2 cellular contexts compared by ENCODE assay signal in the genomic region with DNA sequence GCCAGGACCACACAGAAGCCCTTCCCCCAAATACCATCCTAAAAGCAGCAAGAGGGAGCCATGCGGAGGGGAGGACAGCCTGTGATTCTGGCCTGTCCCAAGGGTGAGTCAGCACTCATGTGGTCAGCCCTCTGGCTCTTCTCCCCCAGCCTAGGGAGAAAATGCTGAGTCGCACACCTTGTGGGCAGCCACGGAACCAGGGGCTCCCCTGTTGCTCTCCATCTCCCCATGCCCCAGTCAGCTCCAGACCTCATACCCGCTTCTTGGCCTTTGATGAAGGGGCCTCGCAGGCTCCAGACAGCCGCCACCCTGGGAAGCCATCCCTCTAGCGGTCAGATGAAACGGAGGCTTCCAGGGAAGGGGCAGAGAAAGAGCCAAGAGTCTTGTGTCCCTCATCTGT.
TF ChIP-seq lines count a peak whose summit lies in the region.

No MANE protein-coding gene starts in this region.

TF ChIP-seq in HepG2, 621 proteins besides CTCF, POLR2A, EP300 and RAD21 (continued from another document and continues in another):
- TF ChIP-seq, protein P1, sequence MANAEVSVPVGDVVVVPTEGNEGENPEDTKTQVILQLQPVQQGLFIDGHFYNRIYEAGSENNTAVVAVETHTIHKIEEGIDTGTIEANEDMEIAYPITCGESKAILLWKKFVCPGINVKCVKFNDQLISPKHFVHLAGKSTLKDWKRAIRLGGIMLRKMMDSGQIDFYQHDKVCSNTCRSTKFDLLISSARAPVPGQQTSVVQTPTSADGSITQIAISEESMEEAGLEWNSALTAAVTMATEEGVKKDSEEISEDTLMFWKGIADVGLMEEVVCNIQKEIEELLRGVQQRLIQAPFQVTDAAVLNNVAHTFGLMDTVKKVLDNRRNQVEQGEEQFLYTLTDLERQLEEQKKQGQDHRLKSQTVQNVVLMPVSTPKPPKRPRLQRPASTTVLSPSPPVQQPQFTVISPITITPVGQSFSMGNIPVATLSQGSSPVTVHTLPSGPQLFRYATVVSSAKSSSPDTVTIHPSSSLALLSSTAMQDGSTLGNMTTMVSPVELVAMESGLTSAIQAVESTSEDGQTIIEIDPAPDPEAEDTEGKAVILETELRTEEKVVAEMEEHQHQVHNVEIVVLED (CRISPR knock-in tag; IDR thresholded peaks at IDR 0.05; ENCODE audit: borderline replicate concordance): no peak
- TF ChIP-seq AKAP8 (CRISPR knock-in tag; IDR thresholded peaks at IDR 0.05) (no peak), KLF12 (CRISPR knock-in tag; IDR thresholded peaks at IDR 0.05; ENCODE audit: borderline replicate concordance) (no peak), XRCC5 (optimal IDR thresholded peaks at IDR 0.05; ENCODE audit: low read length) (peak; percentile 21), IKZF4 (CRISPR knock-in tag; IDR thresholded peaks at IDR 0.05; ENCODE audit: borderline replicate concordance, low read depth, not compliant biosample characterization) (no peak), MAFF (IDR thresholded peaks at IDR 0.05; ENCODE audit: low read depth, low read length) (peak; percentile 68), ZNF251 (CRISPR knock-in tag; IDR thresholded peaks at IDR 0.05) (no peak), ELF1 (CRISPR knock-in tag; IDR thresholded peaks at IDR 0.05) (no peak), TAF15 (IDR thresholded peaks at IDR 0.05; ENCODE audit: low read depth, low read length, poor library complexity, severe bottlenecking) (no peak), ZNF296 (CRISPR knock-in tag; conservative IDR thresholded peaks at IDR 0.05) (no peak), MEIS1 (CRISPR knock-in tag; IDR thresholded peaks at IDR 0.05; ENCODE audit: borderline replicate concordance) (no peak), PLRG1 (conservative IDR thresholded peaks at IDR 0.05) (no peak), ZNF543 (CRISPR knock-in tag; IDR thresholded peaks at IDR 0.05) (no peak), ZNF607 (CRISPR knock-in tag; IDR thresholded peaks at IDR 0.05; ENCODE audit: borderline replicate concordance) (no peak)
- TF ChIP-seq, protein P2, sequence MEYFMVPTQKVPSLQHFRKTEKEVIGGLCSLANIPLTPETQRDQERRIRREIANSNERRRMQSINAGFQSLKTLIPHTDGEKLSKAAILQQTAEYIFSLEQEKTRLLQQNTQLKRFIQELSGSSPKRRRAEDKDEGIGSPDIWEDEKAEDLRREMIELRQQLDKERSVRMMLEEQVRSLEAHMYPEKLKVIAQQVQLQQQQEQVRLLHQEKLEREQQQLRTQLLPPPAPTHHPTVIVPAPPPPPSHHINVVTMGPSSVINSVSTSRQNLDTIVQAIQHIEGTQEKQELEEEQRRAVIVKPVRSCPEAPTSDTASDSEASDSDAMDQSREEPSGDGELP (IDR thresholded peaks at IDR 0.05; ENCODE audit: borderline replicate concordance, low read depth): no peak
- TF ChIP-seq, protein P3, sequence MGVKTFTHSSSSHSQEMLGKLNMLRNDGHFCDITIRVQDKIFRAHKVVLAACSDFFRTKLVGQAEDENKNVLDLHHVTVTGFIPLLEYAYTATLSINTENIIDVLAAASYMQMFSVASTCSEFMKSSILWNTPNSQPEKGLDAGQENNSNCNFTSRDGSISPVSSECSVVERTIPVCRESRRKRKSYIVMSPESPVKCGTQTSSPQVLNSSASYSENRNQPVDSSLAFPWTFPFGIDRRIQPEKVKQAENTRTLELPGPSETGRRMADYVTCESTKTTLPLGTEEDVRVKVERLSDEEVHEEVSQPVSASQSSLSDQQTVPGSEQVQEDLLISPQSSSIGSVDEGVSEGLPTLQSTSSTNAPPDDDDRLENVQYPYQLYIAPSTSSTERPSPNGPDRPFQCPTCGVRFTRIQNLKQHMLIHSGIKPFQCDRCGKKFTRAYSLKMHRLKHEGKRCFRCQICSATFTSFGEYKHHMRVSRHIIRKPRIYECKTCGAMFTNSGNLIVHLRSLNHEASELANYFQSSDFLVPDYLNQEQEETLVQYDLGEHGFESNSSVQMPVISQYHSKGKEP (CRISPR knock-in tag; IDR thresholded peaks at IDR 0.05): no peak
- TF ChIP-seq, protein P4, sequence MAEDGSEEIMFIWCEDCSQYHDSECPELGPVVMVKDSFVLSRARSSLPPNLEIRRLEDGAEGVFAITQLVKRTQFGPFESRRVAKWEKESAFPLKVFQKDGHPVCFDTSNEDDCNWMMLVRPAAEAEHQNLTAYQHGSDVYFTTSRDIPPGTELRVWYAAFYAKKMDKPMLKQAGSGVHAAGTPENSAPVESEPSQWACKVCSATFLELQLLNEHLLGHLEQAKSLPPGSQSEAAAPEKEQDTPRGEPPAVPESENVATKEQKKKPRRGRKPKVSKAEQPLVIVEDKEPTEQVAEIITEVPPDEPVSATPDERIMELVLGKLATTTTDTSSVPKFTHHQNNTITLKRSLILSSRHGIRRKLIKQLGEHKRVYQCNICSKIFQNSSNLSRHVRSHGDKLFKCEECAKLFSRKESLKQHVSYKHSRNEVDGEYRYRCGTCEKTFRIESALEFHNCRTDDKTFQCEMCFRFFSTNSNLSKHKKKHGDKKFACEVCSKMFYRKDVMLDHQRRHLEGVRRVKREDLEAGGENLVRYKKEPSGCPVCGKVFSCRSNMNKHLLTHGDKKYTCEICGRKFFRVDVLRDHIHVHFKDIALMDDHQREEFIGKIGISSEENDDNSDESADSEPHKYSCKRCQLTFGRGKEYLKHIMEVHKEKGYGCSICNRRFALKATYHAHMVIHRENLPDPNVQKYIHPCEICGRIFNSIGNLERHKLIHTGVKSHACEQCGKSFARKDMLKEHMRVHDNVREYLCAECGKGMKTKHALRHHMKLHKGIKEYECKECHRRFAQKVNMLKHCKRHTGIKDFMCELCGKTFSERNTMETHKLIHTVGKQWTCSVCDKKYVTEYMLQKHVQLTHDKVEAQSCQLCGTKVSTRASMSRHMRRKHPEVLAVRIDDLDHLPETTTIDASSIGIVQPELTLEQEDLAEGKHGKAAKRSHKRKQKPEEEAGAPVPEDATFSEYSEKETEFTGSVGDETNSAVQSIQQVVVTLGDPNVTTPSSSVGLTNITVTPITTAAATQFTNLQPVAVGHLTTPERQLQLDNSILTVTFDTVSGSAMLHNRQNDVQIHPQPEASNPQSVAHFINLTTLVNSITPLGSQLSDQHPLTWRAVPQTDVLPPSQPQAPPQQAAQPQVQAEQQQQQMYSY (CRISPR knock-in tag; IDR thresholded peaks at IDR 0.05): no peak
- TF ChIP-seq, protein P5, sequence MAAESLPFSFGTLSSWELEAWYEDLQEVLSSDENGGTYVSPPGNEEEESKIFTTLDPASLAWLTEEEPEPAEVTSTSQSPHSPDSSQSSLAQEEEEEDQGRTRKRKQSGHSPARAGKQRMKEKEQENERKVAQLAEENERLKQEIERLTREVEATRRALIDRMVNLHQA (CRISPR knock-in tag; IDR thresholded peaks at IDR 0.05): no peak
- TF ChIP-seq, protein P6, sequence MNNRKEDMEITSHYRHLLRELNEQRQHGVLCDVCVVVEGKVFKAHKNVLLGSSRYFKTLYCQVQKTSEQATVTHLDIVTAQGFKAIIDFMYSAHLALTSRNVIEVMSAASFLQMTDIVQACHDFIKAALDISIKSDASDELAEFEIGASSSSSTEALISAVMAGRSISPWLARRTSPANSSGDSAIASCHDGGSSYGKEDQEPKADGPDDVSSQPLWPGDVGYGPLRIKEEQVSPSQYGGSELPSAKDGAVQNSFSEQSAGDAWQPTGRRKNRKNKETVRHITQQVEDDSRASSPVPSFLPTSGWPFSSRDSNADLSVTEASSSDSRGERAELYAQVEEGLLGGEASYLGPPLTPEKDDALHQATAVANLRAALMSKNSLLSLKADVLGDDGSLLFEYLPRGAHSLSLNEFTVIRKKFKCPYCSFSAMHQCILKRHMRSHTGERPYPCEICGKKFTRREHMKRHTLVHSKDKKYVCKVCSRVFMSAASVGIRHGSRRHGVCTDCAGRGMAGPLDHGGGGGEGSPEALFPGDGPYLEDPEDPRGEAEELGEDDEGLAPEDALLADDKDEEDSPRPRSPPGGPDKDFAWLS (CRISPR knock-in tag; IDR thresholded peaks at IDR 0.05; ENCODE audit: borderline replicate concordance): no peak

TF ChIP-seq in SK-N-SH treated with all-trans-retinoic acid at 6 μM for 48 hours, 23 proteins besides CTCF, POLR2A, EP300 and RAD21 (continued from another document):
- TF ChIP-seq, protein P7, sequence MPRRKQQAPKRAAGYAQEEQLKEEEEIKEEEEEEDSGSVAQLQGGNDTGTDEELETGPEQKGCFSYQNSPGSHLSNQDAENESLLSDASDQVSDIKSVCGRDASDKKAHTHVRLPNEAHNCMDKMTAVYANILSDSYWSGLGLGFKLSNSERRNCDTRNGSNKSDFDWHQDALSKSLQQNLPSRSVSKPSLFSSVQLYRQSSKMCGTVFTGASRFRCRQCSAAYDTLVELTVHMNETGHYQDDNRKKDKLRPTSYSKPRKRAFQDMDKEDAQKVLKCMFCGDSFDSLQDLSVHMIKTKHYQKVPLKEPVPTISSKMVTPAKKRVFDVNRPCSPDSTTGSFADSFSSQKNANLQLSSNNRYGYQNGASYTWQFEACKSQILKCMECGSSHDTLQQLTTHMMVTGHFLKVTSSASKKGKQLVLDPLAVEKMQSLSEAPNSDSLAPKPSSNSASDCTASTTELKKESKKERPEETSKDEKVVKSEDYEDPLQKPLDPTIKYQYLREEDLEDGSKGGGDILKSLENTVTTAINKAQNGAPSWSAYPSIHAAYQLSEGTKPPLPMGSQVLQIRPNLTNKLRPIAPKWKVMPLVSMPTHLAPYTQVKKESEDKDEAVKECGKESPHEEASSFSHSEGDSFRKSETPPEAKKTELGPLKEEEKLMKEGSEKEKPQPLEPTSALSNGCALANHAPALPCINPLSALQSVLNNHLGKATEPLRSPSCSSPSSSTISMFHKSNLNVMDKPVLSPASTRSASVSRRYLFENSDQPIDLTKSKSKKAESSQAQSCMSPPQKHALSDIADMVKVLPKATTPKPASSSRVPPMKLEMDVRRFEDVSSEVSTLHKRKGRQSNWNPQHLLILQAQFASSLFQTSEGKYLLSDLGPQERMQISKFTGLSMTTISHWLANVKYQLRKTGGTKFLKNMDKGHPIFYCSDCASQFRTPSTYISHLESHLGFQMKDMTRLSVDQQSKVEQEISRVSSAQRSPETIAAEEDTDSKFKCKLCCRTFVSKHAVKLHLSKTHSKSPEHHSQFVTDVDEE (CRISPR knock-in tag; IDR thresholded peaks at IDR 0.05): no peak
- no peak for TF ChIP-seq ZNF565 (CRISPR knock-in tag; conservative IDR thresholded peaks at IDR 0.05; ENCODE audit: low read depth)
